ENCODE assay signal across 1 cellular context in genomic region chr19:51546650-51547396, GRCh38.
TF ChIP-seq lines count a peak whose summit lies in the region.

No MANE protein-coding gene starts in this region.

TF ChIP-seq in K562, 482 proteins besides CTCF, POLR2A, EP300 and RAD21 (continues in another document):
- TF ChIP-seq ZEB2 (IDR thresholded peaks at IDR 0.05) (peak; percentile 77), STAT5A (IDR thresholded peaks at IDR 0.05; ENCODE audit: borderline replicate concordance, low read length) (peak; percentile 99), ZNF766 (CRISPR knock-in tag; conservative IDR thresholded peaks at IDR 0.05) (peak; percentile 90; the same call in 1 of the 2 replicates), WHSC1 (IDR thresholded peaks at IDR 0.05; ENCODE audit: low read length) (no peak), ZNF316 (IDR thresholded peaks at IDR 0.05) (peak; percentile 69), E2F6 (IDR thresholded peaks at IDR 0.05; ENCODE audit: borderline replicate concordance in 1 of 2, extremely low read depth in 1 of 2, insufficient read depth in 1 of 2, insufficient read length in 1 of 2, low read depth in 1 of 2, low read length in 1 of 2, poor library complexity in 1 of 2, severe bottlenecking in 1 of 2) (peak; percentile 42 to 60), ZC3H8 (IDR thresholded peaks at IDR 0.05) (no peak), NCOR1 (IDR thresholded peaks at IDR 0.05) (peak; percentile 98), MECOM (CRISPR knock-in tag; IDR thresholded peaks at IDR 0.05) (peak; percentile 58; the same call in 1 of the 2 replicates), ETV6 (IDR thresholded peaks at IDR 0.05; ENCODE audit: borderline replicate concordance in 1 of 2, low read depth in 2 of 2, low read length in 1 of 2) (peak; percentile 51 to 94; a peak in 3 of 4 replicates), ETV6 (CRISPR knock-in tag; IDR thresholded peaks at IDR 0.05; ENCODE audit: borderline replicate concordance) (no peak), ZNF655 (CRISPR knock-in tag; IDR thresholded peaks at IDR 0.05) (no peak), GATAD2B (IDR thresholded peaks at IDR 0.05; ENCODE audit: borderline replicate concordance) (peak; percentile 73; the same call in 1 of the 2 replicates), MBD2 (IDR thresholded peaks at IDR 0.05; ENCODE audit: borderline replicate concordance, low read depth) (peak; percentile 88), ID3 (CRISPR knock-in tag; IDR thresholded peaks at IDR 0.05) (0 out of 2 replicates have a peak, but pooled peaks have one; percentile 38), ID3 (tag; IDR thresholded peaks at IDR 0.05) (no peak), CLOCK (CRISPR knock-in tag; IDR thresholded peaks at IDR 0.05; ENCODE audit: borderline replicate concordance) (peak; percentile 8; the same call in 1 of the 2 replicates), GABPA (tag; conservative IDR thresholded peaks at IDR 0.05; ENCODE audit: low read depth) (peak; percentile 8; the same call in 1 of the 2 replicates), HMBOX1 (IDR thresholded peaks at IDR 0.05) (peak; percentile 87; the same call in 1 of the 2 replicates), POLR2B (IDR thresholded peaks at IDR 0.05; ENCODE audit: low read depth, partially characterized antibody) (peak; percentile 55), BRD9 (IDR thresholded peaks at IDR 0.05; ENCODE audit: low read depth, partially characterized antibody) (peak; percentile 86), ZNF436 (CRISPR knock-in tag; IDR thresholded peaks at IDR 0.05) (no peak), C11orf30 (IDR thresholded peaks at IDR 0.05; ENCODE audit: low read depth) (peak; percentile 69), TAL1 (IDR thresholded peaks at IDR 0.05) (peak; percentile 98), RBM39 (optimal IDR thresholded peaks at IDR 0.05; ENCODE audit: low read depth, low read length) (no peak), BACH1 (tag; IDR thresholded peaks at IDR 0.05) (peak; percentile 67; the same call in 1 of the 2 replicates), NR2C1 (IDR thresholded peaks at IDR 0.05) (peak; percentile 30; the same call in 1 of the 2 replicates), NR2C1 (tag; IDR thresholded peaks at IDR 0.05) (peak; percentile 71), CBFB (CRISPR knock-in tag; IDR thresholded peaks at IDR 0.05) (peak; percentile 93), UBTF (IDR thresholded peaks at IDR 0.05; ENCODE audit: borderline replicate concordance in 1 of 2, low read depth in 2 of 2, low read length in 2 of 2) (peak in 1 of 2 experiments; percentile 74; a peak in 1 of 4 replicates), PTTG1 (tag; IDR thresholded peaks at IDR 0.05; ENCODE audit: low read depth) (peak; percentile 16; the same call in 1 of the 2 replicates), ZBTB9 (CRISPR knock-in tag; IDR thresholded peaks at IDR 0.05) (0 out of 2 replicates have a peak, but pooled peaks have one; percentile 10), KAT2B (IDR thresholded peaks at IDR 0.05; ENCODE audit: low read depth, low read length) (no peak), RCOR1 (IDR thresholded peaks at IDR 0.05; ENCODE audit: borderline replicate concordance in 1 of 2, low read depth in 2 of 2, low read length in 2 of 2) (peak; percentile 70 to 94), RNF2 (IDR thresholded peaks at IDR 0.05) (peak; percentile 99), ZNF707 (CRISPR knock-in tag; conservative IDR thresholded peaks at IDR 0.05) (no peak), JUN (IDR thresholded peaks at IDR 0.05; ENCODE audit: borderline replicate concordance, low read depth, low read length) (peak; percentile 99), JUN (CRISPR knock-in tag; IDR thresholded peaks at IDR 0.05; ENCODE audit: borderline replicate concordance) (no peak), KDM2B (CRISPR knock-in tag; IDR thresholded peaks at IDR 0.05) (no peak), KHSRP (IDR thresholded peaks at IDR 0.05) (peak; percentile 82; the same call in 1 of the 2 replicates), PKNOX1 (IDR thresholded peaks at IDR 0.05) (peak; percentile 80), TEAD2 (tag; IDR thresholded peaks at IDR 0.05) (peak; percentile 89), NFE2 (IDR thresholded peaks at IDR 0.05; ENCODE audit: low read depth) (peak; percentile 90), ARID4B (CRISPR knock-in tag; IDR thresholded peaks at IDR 0.05) (peak; percentile 16; the same call in 1 of the 2 replicates), ARID1B (IDR thresholded peaks at IDR 0.05) (peak; percentile 100), DPF2 (IDR thresholded peaks at IDR 0.05) (peak; percentile 99), MAFF (IDR thresholded peaks at IDR 0.05; ENCODE audit: low read length) (peak; percentile 67), ZFPM2 (CRISPR knock-in tag; IDR thresholded peaks at IDR 0.05) (0 out of 2 replicates have a peak, but pooled peaks have one; percentile 6), SMARCB1 (IDR thresholded peaks at IDR 0.05; ENCODE audit: insufficient read length, low read depth) (peak; percentile 89), HDAC8 (tag; IDR thresholded peaks at IDR 0.05) (no peak), ZFP36 (IDR thresholded peaks at IDR 0.05; ENCODE audit: low read depth, low read length, partially characterized antibody) (no peak), MAX (CRISPR knock-in tag; IDR thresholded peaks at IDR 0.05) (peak; percentile 31; the same call in 1 of the 2 replicates), FOXA3 (CRISPR knock-in tag; conservative IDR thresholded peaks at IDR 0.05 in 1 of 2, IDR thresholded peaks at IDR 0.05 in 1 of 2) (0 out of 4 replicates have a peak, but pooled peaks of 1 of the 2 experiments have one; percentile 4), EP400 (IDR thresholded peaks at IDR 0.05) (peak; percentile 81)
